In genomic region chr22:43230983-43231723, GRCh38 we compare ENCODE assay signal across 8 cellular contexts. TPM values are rescaled to one million over a fixed set of nuclear protein-coding genes. Genes with fewer than 3 reads are reported as not detected.
DNase-seq lines count a peak whose midpoint lies in the region; ATAC-seq lines count a peak whose summit lies in the region.

No MANE protein-coding gene starts in this region.

- no peak overlapping the region for H3K4me3 Mint-ChIP-seq in T-helper 2 cell treated with Interferon-gamma antibody and Interleukin-4, amounts not matched to agents 5 μg/mL and 100 μg/mL, for 36 hours
- peak overlapping the region in 1 of 5 donors; percentile 48 for H3K4me3 Mint-ChIP-seq in immature natural killer cell

- H3K4me1 Mint-ChIP-seq in T-helper 2 cell treated with Interferon-gamma antibody and Interleukin-4, amounts not matched to agents 5 μg/mL and 100 μg/mL, for 36 hours (ENCODE audit: low read depth), result peaks cover 4% of the 10 kb centered on the region
- H3K4me1 Mint-ChIP-seq in immature natural killer cell, result peaks cover 5 to 7% of the 10 kb centered on the region in 2 donors

- no peak for ATAC-seq in GM21526 (IDR thresholded peaks at IDR 0.05; ENCODE audit: low FRiP score, unreplicated experiment)

- H3K27me3 Mint-ChIP-seq in T-helper 2 cell treated with Interferon-gamma antibody and Interleukin-4, amounts not matched to agents 5 μg/mL and 100 μg/mL, for 36 hours (ENCODE audit: low read depth), result no peaks in the 10 kb centered on the region
- H3K27me3 Mint-ChIP-seq in immature natural killer cell (ENCODE audit: low read depth in 3 of 3), result peaks cover 0 to 6% (median 6%) of the 10 kb centered on the region in 3 donors

- no peaks in the 10 kb centered on the region for H3K9me3 Mint-ChIP-seq in T-helper 2 cell treated with Interferon-gamma antibody and Interleukin-4, amounts not matched to agents 5 μg/mL and 100 μg/mL, for 36 hours
- H3K9me3 Mint-ChIP-seq in immature natural killer cell, result peaks cover 0 to 2% (median 0%) of the 10 kb centered on the region in 6 donors

- no peaks in the 10 kb centered on the region for H3K36me3 Mint-ChIP-seq in T-helper 2 cell treated with Interferon-gamma antibody and Interleukin-4, amounts not matched to agents 5 μg/mL and 100 μg/mL, for 36 hours (ENCODE audit: low read depth)
- no peaks in the 10 kb centered on the region for H3K36me3 Mint-ChIP-seq in immature natural killer cell

- DNase-seq in NCI-H1092 treated with DMSO at 0.1 percent for 48 hours (lab: John Stamatoyannopoulos, UW) (peak; percentile 3), NCI-H1092 (lab: John Stamatoyannopoulos, UW) (no peak), NCI-H1048 (lab: John Stamatoyannopoulos, UW) (peak; percentile 34), astrocyte of the hippocampus (ENCODE audit: low read depth, low spot score) (peak; percentile 73), immature natural killer cell (peak; percentile 59 to 66 (median 62))
- peak; percentile 46 for DNase-seq in T-helper 2 cell treated with Interferon-gamma antibody and Interleukin-4, amounts not matched to agents 5 μg/mL and 100 μg/mL, for 36 hours (ENCODE audit: low spot score)
- DNase-seq in stimulated activated CD4-positive, alpha-beta T cell treated with anti-CD3 and anti-CD28 coated beads, Interleukin-2, amount 100 ng/mL, for 48 hours, result peak; percentile 64 to 65

- H3K27ac Mint-ChIP-seq in T-helper 2 cell treated with Interferon-gamma antibody and Interleukin-4, amounts not matched to agents 5 μg/mL and 100 μg/mL, for 36 hours, result no peak overlapping the region
- H3K27ac Mint-ChIP-seq in immature natural killer cell, result peak overlapping the region in 2 of 6 donors; percentile 58 to 59

RNA-seq across cellular contexts. Expression of gene TTLL12, which starts 44.2 kb away (rescaled TPM):
- polyA plus RNA-seq in immature natural killer cell, result 10 to 100 TPM; 10.8 to 17.5 (median 16.4) TPM
